In the genomic region with DNA sequence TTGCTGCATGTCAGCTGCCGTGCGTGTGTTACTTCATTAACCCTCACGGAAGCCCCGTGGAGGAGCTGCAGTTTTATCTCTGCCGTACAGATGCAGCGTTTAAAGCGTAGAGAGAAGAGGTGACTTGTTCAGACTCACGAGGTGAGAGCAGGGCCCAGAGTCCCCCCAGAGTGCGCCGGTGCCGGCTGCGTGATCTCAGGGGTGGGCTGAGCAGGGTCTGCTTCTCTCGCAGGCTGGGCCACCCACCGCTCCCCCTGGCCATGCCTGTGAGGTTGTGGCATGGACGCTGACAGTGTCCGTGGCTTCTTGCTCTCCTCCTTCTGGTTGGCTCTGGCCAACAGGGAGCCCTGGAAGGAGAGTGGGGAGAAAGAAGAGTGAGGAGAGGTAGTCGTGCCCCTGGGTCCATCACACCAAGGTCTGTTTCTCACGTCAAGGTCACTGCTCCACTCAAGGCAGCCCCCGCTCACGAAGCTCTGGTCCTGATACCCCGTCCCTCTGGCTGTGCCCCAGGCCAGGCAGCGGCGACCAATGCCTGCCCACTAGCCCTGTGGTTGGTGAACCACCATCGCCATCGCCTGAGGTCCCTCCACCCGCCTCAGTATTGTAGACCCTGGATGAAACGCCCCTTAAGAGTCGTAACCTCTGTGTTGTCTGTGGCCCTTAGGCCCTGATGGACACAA, we compare ENCODE assay signal across 24 cellular contexts.
A peak's percentile ranks its signal among the peaks of the same experiment; 100 is the strongest.
DNase-seq lines count a peak whose midpoint lies in the region; ATAC-seq, FAIRE-seq and TF ChIP-seq lines count a peak whose summit lies in the region.
"Had no signal": no experiment of that assay in that cellular context is flagged by ENCODE, and none has a peak within 500 bp of the region (broad histone marks: within the 10 kb centered on the region; RNA-seq: fewer than 3 reads in every experiment).

No MANE protein-coding gene starts in this region.

- H3K4me1 Mint-ChIP-seq in neural crest cell, result peaks cover 20% of the 10 kb centered on the region
- no peaks in the 10 kb centered on the region for H3K4me1 Mint-ChIP-seq in stimulated activated effector memory CD8-positive, alpha-beta T cell treated with anti-CD3 and anti-CD28 coated beads, Interleukin-12 subunit alpha, Interleukin-12 subunit beta, amount 100 ng/mL, for 72 hours
- H3K4me1 Mint-ChIP-seq: CD8-positive, alpha-beta memory T cell had no signal

- CTCF ChIA-PET in K562 (lab: Yijun Ruan, JAX; ENCODE audit: low intra/inter-chr PET ratio), result no interaction called here
- CTCF ChIA-PET in H1 (lab: Charles Lee; ENCODE audit: partially characterized antibody), result no interaction called here

- no peak overlapping the region for H3K4ac ChIP-seq in H1 (replicated peaks; ENCODE audit: insufficient read length, low read depth, low read length)

- intact Hi-C loops in K562 (cut with micrococcal nuclease), result no loop called here

- no peak overlapping the region for H2BK120ac ChIP-seq in H1 (replicated peaks; ENCODE audit: low read depth, low read length)

- TF ChIP-seq RAD21 in K562 (CRISPR knock-in tag; conservative IDR thresholded peaks at IDR 0.05 in 1 of 2, IDR thresholded peaks at IDR 0.05 in 1 of 2) (no peak), H1 (IDR thresholded peaks at IDR 0.05 in 1 of 2, conservative IDR thresholded peaks at IDR 0.05 in 1 of 2; ENCODE audit: low read depth in 2 of 2, low read length in 2 of 2) (no peak)

- H4K20me1 ChIP-seq in K562 (replicated peaks; ENCODE audit: control insufficient read depth, insufficient read depth, low read length), result no peaks in the 10 kb centered on the region; the same call in 1 of the 2 replicates
- no peaks in the 10 kb centered on the region for H4K20me1 ChIP-seq in H1 (replicated peaks in 1 of 2; ENCODE audit: control insufficient read depth in 1 of 2, insufficient read depth in 2 of 2, low read length in 2 of 2)
- H4K20me1 ChIP-seq: BLaER1 treated with 17β-estradiol and CSF1 and Interleukin-3, amounts not matched to agents 10 nM and 100 nM had no signal

- H3K9ac ChIP-seq in K562 (ENCODE audit: insufficient read depth in 1 of 2, low read depth in 2 of 2, low read length in 2 of 2) (no peak overlapping the region; a peak in 1 of 4 replicates), H1 (replicated peaks in 1 of 4; ENCODE audit: extremely low read depth in 1 of 4, low read depth in 3 of 4, low read length in 3 of 4) (no peak overlapping the region)
- H3K9ac ChIP-seq: BLaER1 treated with 17β-estradiol and CSF1 and Interleukin-3, amounts not matched to agents 10 nM and 100 nM; GM23248 had no signal

- H3K79me2 ChIP-seq in K562 (ENCODE audit: control insufficient read depth, insufficient read depth, low read length) (no peaks in the 10 kb centered on the region), H1 (ENCODE audit: control insufficient read depth in 1 of 2, insufficient read depth in 2 of 2, low read length in 2 of 2) (no peaks in the 10 kb centered on the region)

- H2BK15ac ChIP-seq in H1 (ENCODE audit: low read length), result peak overlapping the region; percentile 18; the same call in 1 of the 2 replicates

- H3K23me2 ChIP-seq in H1 (ENCODE audit: low read depth, low read length), result no peaks in the 10 kb centered on the region

- H2AFZ ChIP-seq in K562 (ENCODE audit: low read depth, low read length) (no peak overlapping the region), H1 (ENCODE audit: low read length) (peak overlapping the region; percentile 66; the same call in 1 of the 2 replicates)
- H2AFZ ChIP-seq: GM23248 had no signal

- peak; percentile 28; the same call in 1 of the 3 replicates for ATAC-seq in K562
- ATAC-seq in stimulated activated effector memory CD8-positive, alpha-beta T cell treated with anti-CD3 and anti-CD28 coated beads, Interleukin-12 subunit alpha, Interleukin-12 subunit beta, amount 100 ng/mL, for 72 hours, result no peak
- ATAC-seq: A549 had no signal

- FAIRE-seq in K562 (lab: Jason Lieb, UNC) (no peak), H1 (lab: Jason Lieb, UNC) (no peak)
- FAIRE-seq: A549, D721Med, GM12891 had no signal

- H3K9me3 ChIP-seq in K562 (replicated peaks; ENCODE audit: control insufficient read depth, insufficient read depth, low read depth, low read length) (no peaks in the 10 kb centered on the region), H1 (ENCODE audit: insufficient read depth in 2 of 2, low read depth in 1 of 2, low read length in 1 of 2) (no peaks in the 10 kb centered on the region)
- H3K9me3 ChIP-seq: A549; BE2C; BLaER1 treated with 17β-estradiol and CSF1 and Interleukin-3, amounts not matched to agents 10 nM and 100 nM had no signal

- H4K5ac ChIP-seq in H1 (ENCODE audit: insufficient read length, low read depth, low read length), result no peak overlapping the region

- H3K27ac Mint-ChIP-seq in neural crest cell (ENCODE audit: unreplicated experiment), result peak overlapping the region; percentile 50
- no peak overlapping the region for H3K27ac Mint-ChIP-seq in stimulated activated effector memory CD8-positive, alpha-beta T cell treated with anti-CD3 and anti-CD28 coated beads, Interleukin-12 subunit alpha, Interleukin-12 subunit beta, amount 100 ng/mL, for 72 hours
- H3K27ac Mint-ChIP-seq: CD4-positive, alpha-beta T cell; CD8-positive, alpha-beta memory T cell; H9; HFFc6 had no signal

- TF ChIP-seq POLR2A in K562 (conservative IDR thresholded peaks at IDR 0.05), result no peak
- no peak for TF ChIP-seq POLR2A in H1 (IDR thresholded peaks at IDR 0.05; ENCODE audit: control extremely low read depth in 1 of 2, low read depth in 2 of 2, low read length in 2 of 2)

- no peak overlapping the region for H3K4me2 ChIP-seq in K562 (ENCODE audit: insufficient read depth, low read length)
- H3K4me2 ChIP-seq in H1 (ENCODE audit: insufficient read depth in 1 of 2, low read depth in 2 of 2, low read length in 2 of 2), result no peak overlapping the region
- H3K4me2 ChIP-seq: A549; BLaER1 treated with 17β-estradiol and CSF1 and Interleukin-3, amounts not matched to agents 10 nM and 100 nM had no signal

- DNase-seq in K562 (ENCODE audit: extremely low read depth in 1 of 4, low spot score in 3 of 4) (peak in 1 of 4 experiments; percentile 3), H1 (ENCODE audit: low read depth in 1 of 2, low spot score in 2 of 2) (no peak), neural crest cell (ENCODE audit: low read depth, low spot score) (no peak), G401 (ENCODE audit: low spot score) (no peak)
- no peak for DNase-seq in stimulated activated effector memory CD8-positive, alpha-beta T cell treated with anti-CD3 and anti-CD28 coated beads, Interleukin-12 subunit alpha, Interleukin-12 subunit beta, amount 100 ng/mL, for 72 hours (ENCODE audit: low spot score in 2 of 2)
- DNase-seq in activated naive CD4-positive, alpha-beta T cell (lab: John Stamatoyannopoulos, UW), result no peak
- DNase-seq: 8988T; ACHN; AML-193; BE2C; CD4-positive, alpha-beta T cell; CD8-positive, alpha-beta memory T cell; DMS 273 treated with DMSO at 0.1 percent for 48 hours; EL; GF-D8; GM23248; H9; HFFc6 had no signal

- H3K27me3 ChIP-seq in K562 (ENCODE audit: control insufficient read depth in 2 of 2, insufficient read depth in 2 of 2, low read length in 2 of 2) (peaks cover 3 to 62% of the 10 kb centered on the region in 2 experiments), H1 (replicated peaks in 1 of 4; ENCODE audit: control insufficient read depth in 3 of 4, extremely low read depth in 1 of 4, insufficient read depth in 3 of 4, low read length in 3 of 4) (no peaks in the 10 kb centered on the region)
- H3K27me3 ChIP-seq: BE2C; BLaER1 treated with 17β-estradiol and CSF1 and Interleukin-3, amounts not matched to agents 10 nM and 100 nM had no signal

- no peak overlapping the region for H3K18ac ChIP-seq in H1 (ENCODE audit: extremely low read depth, low read length)

- peak overlapping the region; percentile 31; the same call in 1 of the 2 replicates for H4K8ac ChIP-seq in H1 (ENCODE audit: extremely low read depth, insufficient read depth, low read length)

- TF ChIP-seq EP300 in K562 (IDR thresholded peaks at IDR 0.05; ENCODE audit: low read length) (no peak), H1 (IDR thresholded peaks at IDR 0.05; ENCODE audit: borderline replicate concordance in 1 of 2, low read depth in 2 of 2, low read length in 2 of 2) (no peak)

- no peaks in the 10 kb centered on the region for H3K9me3 Mint-ChIP-seq in neural crest cell
- H3K9me3 Mint-ChIP-seq in stimulated activated effector memory CD8-positive, alpha-beta T cell treated with anti-CD3 and anti-CD28 coated beads, Interleukin-12 subunit alpha, Interleukin-12 subunit beta, amount 100 ng/mL, for 72 hours, result no peaks in the 10 kb centered on the region
- H3K9me3 Mint-ChIP-seq: CD4-positive, alpha-beta T cell; H9 had no signal

- no peak overlapping the region for H3K4me3 Mint-ChIP-seq in neural crest cell
- no peak overlapping the region for H3K4me3 Mint-ChIP-seq in stimulated activated effector memory CD8-positive, alpha-beta T cell treated with anti-CD3 and anti-CD28 coated beads, Interleukin-12 subunit alpha, Interleukin-12 subunit beta, amount 100 ng/mL, for 72 hours
- H3K4me3 Mint-ChIP-seq: CD4-positive, alpha-beta T cell; H9; HFFc6 had no signal

- H3K27me3 Mint-ChIP-seq in neural crest cell (ENCODE audit: low read depth), result peaks cover 16% of the 10 kb centered on the region
- H3K27me3 Mint-ChIP-seq: CD4-positive, alpha-beta T cell had no signal

- no peak for TF ChIP-seq CTCF in K562 (IDR thresholded peaks at IDR 0.05 in 2 of 3, conservative IDR thresholded peaks at IDR 0.05 in 1 of 3; ENCODE audit: insufficient read depth in 2 of 3, low read depth in 1 of 3, low read length in 3 of 3)
- TF ChIP-seq CTCF in H1 (IDR thresholded peaks at IDR 0.05; ENCODE audit: control extremely low read depth in 1 of 3, insufficient read depth in 1 of 3, low read depth in 1 of 3, low read length in 3 of 3), result no peak
- no peak for TF ChIP-seq CTCF in neural crest cell (conservative IDR thresholded peaks at IDR 0.05)

- in situ Hi-C loops in K562 (cut with MboI), result no loop called here
- in situ Hi-C loops in G401 (cut with HindIII; ENCODE audit: low sequenced_read_pairs), result no loop called here

- no TSS peak for BruUV-seq in K562 (replicated peaks; lab: Mats Ljungman, UMichigan)

- no peak overlapping the region for H3K14ac ChIP-seq in H1 (ENCODE audit: insufficient read length)

- no peak overlapping the region for H3K23ac ChIP-seq in H1 (ENCODE audit: insufficient read length)

- no peaks in the 10 kb centered on the region for H3K36me3 Mint-ChIP-seq in neural crest cell (ENCODE audit: low read depth)
- H3K36me3 Mint-ChIP-seq in stimulated activated effector memory CD8-positive, alpha-beta T cell treated with anti-CD3 and anti-CD28 coated beads, Interleukin-12 subunit alpha, Interleukin-12 subunit beta, amount 100 ng/mL, for 72 hours, result no peaks in the 10 kb centered on the region
- H3K36me3 Mint-ChIP-seq: CD14-positive monocyte; CD8-positive, alpha-beta memory T cell had no signal

- H3K79me1 ChIP-seq in H1 (ENCODE audit: low read depth, low read length), result no peaks in the 10 kb centered on the region

- H3K4me3 ChIP-seq in K562 (no peak overlapping the region), H1 (ENCODE audit: extremely low read depth in 1 of 4, insufficient read depth in 2 of 4, low read depth in 3 of 4, low read length in 4 of 4) (no peak overlapping the region)
- H3K4me3 ChIP-seq: A549; BLaER1 treated with 17β-estradiol and CSF1 and Interleukin-3, amounts not matched to agents 10 nM and 100 nM; GM23248 had no signal

- H2BK5ac ChIP-seq in H1 (ENCODE audit: low read depth, low read length), result no peak overlapping the region

- under 1% methylated on average over 26 of the region's 28 CpGs for whole genome bisulfite sequencing in K562 (ENCODE audit: insufficient coverage, low coverage, missing lambda C conversion rate)
- 93% methylated on average over 23 of the region's 28 CpGs; no CpG with 5 or more reads in 1 of the 2 experiments for WGBS in H1 (ENCODE audit: extremely low coverage in 1 of 2, insufficient coverage in 1 of 2, insufficient read length in 1 of 2, insufficient replicate concordance in 2 of 2, low coverage in 1 of 2, low lambda C conversion rate in 2 of 2, missing lambda C conversion rate in 1 of 2), 2 experiments

- POLR2A ChIA-PET in K562 (lab: Yijun Ruan, JAX) (no interaction called here), H1 (lab: Charles Lee; ENCODE audit: partially characterized antibody) (no interaction called here)

- no peak overlapping the region for H4K91ac ChIP-seq in H1 (replicated peaks; ENCODE audit: insufficient read length, low read length)

- no peak overlapping the region for H2BK20ac ChIP-seq in H1 (ENCODE audit: low read length)

- H3K27ac ChIP-seq in K562 (ENCODE audit: extremely low read depth, low read depth, low read length) (no peak overlapping the region), H1 (ENCODE audit: low read depth, low read length) (no peak overlapping the region), temporal lobe (ENCODE audit: low read depth, low read length) (peak overlapping the region; percentile 47)
- H3K27ac ChIP-seq: A549; BLaER1 treated with 17β-estradiol and CSF1 and Interleukin-3, amounts not matched to agents 10 nM and 100 nM; GM23248 had no signal

- no peaks in the 10 kb centered on the region for H3K4me1 ChIP-seq in K562 (replicated peaks in 1 of 2; ENCODE audit: control insufficient read depth in 2 of 2, insufficient read depth in 2 of 2, low read length in 2 of 2)
- peaks cover 0 to 15% (median 5%) of the 10 kb centered on the region in 4 experiments; a peak in 3 of 7 replicates for H3K4me1 ChIP-seq in H1 (replicated peaks in 1 of 4; ENCODE audit: control insufficient read depth in 3 of 4, insufficient read depth in 4 of 4, low read length in 3 of 4)
- H3K4me1 ChIP-seq: A549, BE2C had no signal

- no peak overlapping the region for H3K56ac ChIP-seq in H1 (replicated peaks; ENCODE audit: insufficient read length, low read depth, low read length)

- H3K9me1 ChIP-seq in K562 (ENCODE audit: control insufficient read depth, insufficient read depth, low read length), result no peaks in the 10 kb centered on the region

- no peak overlapping the region for H2AK5ac ChIP-seq in H1 (ENCODE audit: low read depth, low read length)

- H3K36me3 ChIP-seq in K562 (ENCODE audit: control insufficient read depth, insufficient read depth, low read length), result no peaks in the 10 kb centered on the region
- H3K36me3 ChIP-seq in H1 (ENCODE audit: control insufficient read depth in 2 of 4, insufficient read depth in 4 of 4, low read length in 3 of 4), result no peaks in the 10 kb centered on the region
- H3K36me3 ChIP-seq: BE2C; BLaER1 treated with 17β-estradiol and CSF1 and Interleukin-3, amounts not matched to agents 10 nM and 100 nM had no signal

- H2BK12ac ChIP-seq in H1 (ENCODE audit: low read depth, low read length), result no peak overlapping the region
